In the genomic region with DNA sequence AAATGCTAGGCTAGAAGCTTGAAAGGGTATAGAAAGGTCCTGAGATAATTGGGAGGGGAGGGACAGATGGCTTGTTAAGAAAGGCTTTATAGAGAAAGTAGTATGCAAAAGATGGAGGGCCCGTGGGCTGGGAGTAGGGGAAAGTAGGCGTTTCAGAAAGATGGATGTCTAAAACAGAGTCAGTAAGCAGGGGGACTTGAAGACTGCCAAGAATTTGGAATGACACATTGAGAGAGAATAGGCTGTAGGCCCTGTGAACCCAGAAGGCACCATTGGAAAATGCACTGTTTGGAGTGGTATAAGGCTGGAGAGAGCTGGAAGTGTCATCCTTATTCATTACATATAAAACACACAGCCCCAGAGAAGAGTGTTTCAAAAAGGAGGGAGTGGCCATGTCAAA, we compare ENCODE assay signal across 8 cellular contexts. TPM values are rescaled to one million over a fixed set of nuclear protein-coding genes. Genes with fewer than 3 reads are reported as not detected.
DNase-seq lines count a peak whose midpoint lies in the region; ATAC-seq and TF ChIP-seq lines count a peak whose summit lies in the region.

No MANE protein-coding gene starts in this region.

- CTCF ChIA-PET in PC-9 (lab: Charles Lee): interaction anchor here (0.7 kb wide), 1 partner anchor 40 kb away, joined by 3 read pairs; no protein-coding TSS in a partner anchor

- TF ChIP-seq CTCF in PC-9 (conservative IDR thresholded peaks at IDR 0.05) (no peak), dorsolateral prefrontal cortex (IDR thresholded peaks at IDR 0.05 in 54 of 56, conservative IDR thresholded peaks at IDR 0.05 in 2 of 56; ENCODE audit: low read depth in 1 of 56, partially characterized antibody in 56 of 56) (no peak)

- BruUV-seq in PC-9 (replicated peaks; lab: Mats Ljungman, UMichigan): no TSS peak

- peak overlapping the region; percentile 92; the same call in 1 of the 2 replicates for H3K27ac ChIP-seq in PC-9
- peak overlapping the region in 38 of 59 donors; percentile 63 to 100 (median 98) for H3K27ac ChIP-seq in dorsolateral prefrontal cortex

- H3K4me3 Mint-ChIP-seq in T-helper 1 cell treated with Interleukin-12 subunit alpha and Interleukin-12 subunit beta and Interleukin-4 antibody, amounts not matched to agents 30 μg/mL and 1 μg/mL, for 36 hours: peak overlapping the region; percentile 95

- H3K27me3 Mint-ChIP-seq in T-helper 1 cell treated with Interleukin-12 subunit alpha and Interleukin-12 subunit beta and Interleukin-4 antibody, amounts not matched to agents 30 μg/mL and 1 μg/mL, for 36 hours (ENCODE audit: low read depth): no peaks in the 10 kb centered on the region

- peak overlapping the region; percentile 96 for H2AFZ ChIP-seq in PC-9

- no peaks in the 10 kb centered on the region for H3K9me2 ChIP-seq in PC-9 (ENCODE audit: insufficient read depth)

- H3K4me1 ChIP-seq in PC-9 (replicated peaks; ENCODE audit: insufficient read depth): peaks cover 31% of the 10 kb centered on the region

- peaks cover 72% of the 10 kb centered on the region for H3K79me2 ChIP-seq in PC-9 (ENCODE audit: low read depth)

- H3F3A ChIP-seq in PC-9 (ENCODE audit: insufficient read depth, low read depth): peaks cover 8% of the 10 kb centered on the region; the same call in 1 of the 2 replicates

- H3K4me2 ChIP-seq in PC-9: peak overlapping the region; percentile 84

- intact Hi-C loops in PC-9 (cut with micrococcal nuclease; ENCODE audit: unreplicated experiment) (loop anchor here (2.0 kb wide), 1 partner anchor 313 kb away; no protein-coding TSS in a partner anchor), dorsolateral prefrontal cortex (cut with DNase I) (loop anchor here in 1 of 2 donors (2.0 to 5.0 kb wide), 2 partner anchors 41 to 327 kb away; a partner anchor contains a TSS)

- peaks cover 28% of the 10 kb centered on the region for H3K36me3 Mint-ChIP-seq in T-helper 1 cell treated with Interleukin-12 subunit alpha and Interleukin-12 subunit beta and Interleukin-4 antibody, amounts not matched to agents 30 μg/mL and 1 μg/mL, for 36 hours (ENCODE audit: low read depth)

- ATAC-seq in GM18498 (IDR thresholded peaks at IDR 0.05; ENCODE audit: unreplicated experiment) (no peak), GM19023 (IDR thresholded peaks at IDR 0.05; ENCODE audit: unreplicated experiment) (no peak)

- H3K27me3 ChIP-seq in PC-9 (ENCODE audit: insufficient read depth, low read depth): no peaks in the 10 kb centered on the region
- no peaks in the 10 kb centered on the region for H3K27me3 ChIP-seq in dorsolateral prefrontal cortex

- no peaks in the 10 kb centered on the region for H3K9me3 Mint-ChIP-seq in T-helper 1 cell treated with Interleukin-12 subunit alpha and Interleukin-12 subunit beta and Interleukin-4 antibody, amounts not matched to agents 30 μg/mL and 1 μg/mL, for 36 hours

- peaks cover 19% of the 10 kb centered on the region for H3K36me3 ChIP-seq in PC-9 (ENCODE audit: low read depth)

- POLR2A ChIA-PET in PC-9 (lab: Charles Lee; ENCODE audit: unreplicated experiment): no interaction called here

- H3K4me1 Mint-ChIP-seq in T-helper 1 cell treated with Interleukin-12 subunit alpha and Interleukin-12 subunit beta and Interleukin-4 antibody, amounts not matched to agents 30 μg/mL and 1 μg/mL, for 36 hours (ENCODE audit: low read depth): peaks cover 42% of the 10 kb centered on the region

- no peaks in the 10 kb centered on the region for H3K9me3 ChIP-seq in PC-9 (ENCODE audit: insufficient read depth, low read depth)

- no peaks in the 10 kb centered on the region for H4K20me1 ChIP-seq in PC-9 (ENCODE audit: insufficient read depth)

- no peak for DNase-seq in T-helper 1 cell
- no peak for DNase-seq in PC-9
- no peak for DNase-seq in dorsolateral prefrontal cortex
- DNase-seq in myocyte (ENCODE audit: low read depth): peak; percentile 32
- DNase-seq in ecto neural progenitor cell (ENCODE audit: low spot score): no peak

- H3K4me3 ChIP-seq in PC-9 (peak overlapping the region; percentile 81), dorsolateral prefrontal cortex (peak overlapping the region; percentile 58 to 99 (median 94))

- peak overlapping the region; percentile 97 for H3K27ac Mint-ChIP-seq in T-helper 1 cell treated with Interleukin-12 subunit alpha and Interleukin-12 subunit beta and Interleukin-4 antibody, amounts not matched to agents 30 μg/mL and 1 μg/mL, for 36 hours

RNA-seq across cellular contexts. Expression of a gene that starts 0.9 kb away (rescaled TPM):
- total RNA-seq in PC-9 (2021) (107 and 123 TPM in 2 replicates), dorsolateral prefrontal cortex (10 to 100 TPM; 46.0 to 79.5 (median 56.9) TPM), myocyte (50.1 and 54.1 TPM in 2 replicates)
- 41.9 TPM for polyA plus RNA-seq in myocyte (2012)

RNA-seq across cellular contexts. Expression of a gene that starts 1.2 kb away (rescaled TPM):
- total RNA-seq in PC-9 (2021) (14.5 and 15.1 TPM in 2 replicates), dorsolateral prefrontal cortex (10 to 100 TPM in 67 of 120 experiments, 1 to 10 TPM in 53; 5.4 to 17.5 (median 10.4) TPM), myocyte (5.8 and 9.7 TPM in 2 replicates)
- polyA plus RNA-seq in myocyte (2012): 3.3 TPM

RNA-seq across cellular contexts. Expression of a gene that starts 45.8 kb away (rescaled TPM):
- total RNA-seq in PC-9 (2021) (26.1 and 36.4 TPM in 2 replicates), dorsolateral prefrontal cortex (100 to 1,000 TPM in 99 of 120 experiments, 10 to 100 TPM in 21; 76.6 to 170 (median 113) TPM), myocyte (43.1 and 53.9 TPM in 2 replicates)
- 48.5 TPM for polyA plus RNA-seq in myocyte (2012)
